ENCODE assay signal across 28 cellular contexts in genomic region chr3:23655749-23656148, GRCh38.
"Had no signal": no experiment of that assay in that cellular context is flagged by ENCODE, and none has a peak within 500 bp of the region (broad histone marks: within the 10 kb centered on the region; RNA-seq: fewer than 3 reads in every experiment).

No MANE protein-coding gene starts in this region.

- H3K27me3 ChIP-seq: esophagus squamous epithelium, heart right ventricle, sigmoid colon, spleen, suprapubic skin, transverse colon, upper lobe of right lung, uterus had no signal

- ATAC-seq: effector memory CD8-positive, alpha-beta T cell; heart right ventricle; left cardiac atrium; lower lobe of right lung; naive thymus-derived CD8-positive, alpha-beta T cell; psoas muscle; right cardiac atrium; stimulated activated memory B cell treated with anti-CD40 and anti-IgM and Interleukin-4, amounts not matched to agents 10 μg/mL and 1 μg/mL and 100 μg/mL, for 72 hours; stimulated activated naive CD8-positive, alpha-beta T cell treated with anti-CD3 and anti-CD28 coated beads, Interleukin-15, amount 100 ng/mL, for 72 hours; upper lobe of right lung had no signal

- FAIRE-seq: endometrium, islet of Langerhans had no signal

- H3K4me1 ChIP-seq: suprapubic skin, upper lobe of right lung, uterus had no signal

- H3K9me3 ChIP-seq: lower lobe of right lung, psoas muscle, sigmoid colon, suprapubic skin, transverse colon, upper lobe of right lung, uterus had no signal

- DNase-seq: dermis blood vessel endothelial cell; effector memory CD8-positive, alpha-beta T cell; erythroblast; esophagus squamous epithelium; foreskin melanocyte; glutamatergic neuron; heart right ventricle; hippocampal formation; left cardiac atrium; left ventricle myocardium inferior; lower lobe of right lung; naive thymus-derived CD8-positive, alpha-beta T cell; nephron progenitor cell; nucleus accumbens; psoas muscle; right cardiac atrium; sigmoid colon; spleen; stimulated activated CD4-positive, alpha-beta T cell treated with anti-CD3 and anti-CD28 coated beads, Interleukin-4, amount 100 ng/mL, for 4 hours; stimulated activated naive CD8-positive, alpha-beta T cell treated with anti-CD3 and anti-CD28 coated beads, Interleukin-15, amount 100 ng/mL, for 72 hours; transverse colon; upper lobe of right lung; uterus had no signal

- H3K4me3 ChIP-seq: coronary artery, esophagus squamous epithelium, heart right ventricle, left ventricle myocardium inferior, lower lobe of right lung, psoas muscle, sigmoid colon, spleen, suprapubic skin, transverse colon, upper lobe of right lung, uterus had no signal

- H3K27ac ChIP-seq: coronary artery, esophagus squamous epithelium, heart right ventricle, left ventricle myocardium inferior, lower lobe of right lung, psoas muscle, sigmoid colon, spleen, suprapubic skin, transverse colon, upper lobe of right lung, uterus had no signal

- H3K36me3 ChIP-seq: esophagus squamous epithelium, heart right ventricle, left ventricle myocardium inferior, lower lobe of right lung, sigmoid colon, spleen, suprapubic skin, transverse colon, upper lobe of right lung, uterus had no signal
